ENCODE assay signal across 18 cellular contexts in the genomic region with DNA sequence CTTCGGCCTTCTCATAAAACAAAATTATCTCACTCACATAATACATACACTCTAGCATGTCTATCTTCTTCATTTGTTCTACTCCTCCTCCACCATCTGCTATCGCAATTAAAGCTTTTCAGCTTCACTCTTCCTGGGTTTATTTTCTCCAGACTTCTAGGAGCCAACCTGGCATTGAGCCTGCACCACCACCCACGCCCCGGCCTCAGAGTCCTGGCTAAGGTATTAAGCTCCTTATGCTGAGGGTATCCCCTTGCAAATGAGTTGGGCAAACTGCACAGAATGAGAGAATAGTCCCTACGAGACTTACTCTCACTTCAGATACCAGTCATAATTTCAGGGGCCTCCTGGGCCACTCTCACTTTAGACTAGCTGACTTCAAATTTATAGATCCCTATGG.
"Had no signal": no experiment of that assay in that cellular context is flagged by ENCODE, and none has a peak within 500 bp of the region (broad histone marks: within the 10 kb centered on the region; RNA-seq: fewer than 3 reads in every experiment).

No MANE protein-coding gene starts in this region.

- H3K36me3 Mint-ChIP-seq: activated CD4-positive, alpha-beta memory T cell treated with anti-CD3 and anti-CD28 coated beads for 36 hours; activated naive CD8-positive, alpha-beta T cell; naive B cell had no signal

- H3K27me3 ChIP-seq: suprapubic skin, vagina had no signal

- DNase-seq: activated B cell treated with CpG ODN at 0.5 μM for 24 hours; activated CD4-positive, alpha-beta memory T cell treated with anti-CD3 and anti-CD28 coated beads for 36 hours; activated CD4-positive, alpha-beta T cell treated with anti-CD3 and anti-CD28 coated beads for 4 hours; activated gamma-delta T cell treated with Interleukin-2 at 50 U/mL for 16 hours; activated T-cell treated with anti-CD3 and anti-CD28 coated beads for 4 hours; immature natural killer cell; mesenchymal stem cell; mucosa of descending colon; naive B cell; right cardiac atrium; trophoblast cell had no signal

- H3K36me3 ChIP-seq: suprapubic skin, vagina had no signal

- H3K4me1 Mint-ChIP-seq: immature natural killer cell, neural crest cell had no signal

- H3K27me3 Mint-ChIP-seq: activated B cell treated with CpG ODN at 0.5 μM for 24 hours; activated CD4-positive, alpha-beta memory T cell treated with anti-CD3 and anti-CD28 coated beads for 36 hours; activated naive CD8-positive, alpha-beta T cell; naive B cell; progenitor cell of endocrine pancreas; stimulated activated naive CD8-positive, alpha-beta T cell treated with anti-CD3 and anti-CD28 coated beads, Interleukin-15, Interleukin-2, amounts not matched to agents 100 ng/mL and 50 ng/mL, for 24 hours had no signal

- ATAC-seq: mucosa of descending colon, right cardiac atrium had no signal

- H3K27ac Mint-ChIP-seq: activated B cell treated with CpG ODN at 0.5 μM for 24 hours; activated CD4-positive, alpha-beta memory T cell treated with anti-CD3 and anti-CD28 coated beads for 36 hours; activated naive CD8-positive, alpha-beta T cell; activated T-helper 1 cell treated with anti-CD3 and anti-CD28 coated beads, Interleukin-12 subunit alpha, Interleukin-12 subunit beta, Interleukin-2, Interleukin-4 antibody, amounts not matched to agents 30 ng/mL and 10 ng/mL and 1 ng/mL, durations not matched to agents 14 hours and 24 hours and 36 hours; immature natural killer cell; progenitor cell of endocrine pancreas; stimulated activated naive CD8-positive, alpha-beta T cell treated with anti-CD3 and anti-CD28 coated beads, Interleukin-15, Interleukin-2, amounts not matched to agents 100 ng/mL and 50 ng/mL, for 24 hours had no signal

- H3K9me3 ChIP-seq: mucosa of descending colon, suprapubic skin, vagina had no signal

- H3K27ac ChIP-seq: suprapubic skin, vagina had no signal

- H3K4me3 Mint-ChIP-seq: activated B cell treated with CpG ODN at 0.5 μM for 24 hours; activated CD4-positive, alpha-beta memory T cell treated with anti-CD3 and anti-CD28 coated beads for 36 hours; activated naive CD8-positive, alpha-beta T cell; activated T-helper 1 cell treated with anti-CD3 and anti-CD28 coated beads, Interleukin-12 subunit alpha, Interleukin-12 subunit beta, Interleukin-2, Interleukin-4 antibody, amounts not matched to agents 30 ng/mL and 10 ng/mL and 1 ng/mL, durations not matched to agents 14 hours and 24 hours and 36 hours; immature natural killer cell; naive B cell; neural crest cell; stimulated activated naive CD8-positive, alpha-beta T cell treated with anti-CD3 and anti-CD28 coated beads, Interleukin-15, Interleukin-2, amounts not matched to agents 100 ng/mL and 50 ng/mL, for 24 hours had no signal

- H3K9me3 Mint-ChIP-seq: activated B cell treated with CpG ODN at 0.5 μM for 24 hours; stimulated activated naive CD8-positive, alpha-beta T cell treated with anti-CD3 and anti-CD28 coated beads, Interleukin-15, Interleukin-2, amounts not matched to agents 100 ng/mL and 50 ng/mL, for 24 hours had no signal

- H3K4me3 ChIP-seq: mucosa of descending colon, suprapubic skin, vagina had no signal
